ENCODE assay signal across 8 cellular contexts in genomic region chrX:103063191-103063845, GRCh38. TPM values are rescaled to one million over a fixed set of nuclear protein-coding genes. Genes with fewer than 3 reads are reported as not detected.
DNase-seq lines count a peak whose midpoint lies in the region; ATAC-seq and TF ChIP-seq lines count a peak whose summit lies in the region.

No MANE protein-coding gene starts in this region.

- ATAC-seq in HG02981 (IDR thresholded peaks at IDR 0.05; ENCODE audit: unreplicated experiment) (no peak), HG03196 (IDR thresholded peaks at IDR 0.05; ENCODE audit: unreplicated experiment) (no peak)

- DNase-seq in Calu3 (no peak), NCI-H1417 treated with DMSO at 0.1 percent for 48 hours (lab: John Stamatoyannopoulos, UW) (peak; percentile 8), astrocyte of the cerebellum (ENCODE audit: low read depth) (peak; percentile 18), iris pigment epithelial cell (ENCODE audit: low read depth) (peak; percentile 39), NCI-H1048 (lab: John Stamatoyannopoulos, UW) (no peak)

- H3K27ac ChIP-seq in thymus (ENCODE audit: low read depth) = no peak overlapping the region

- H3K9me3 Mint-ChIP-seq in Calu3 (ENCODE audit: low read depth, unreplicated experiment) = peaks cover 2% of the 10 kb centered on the region

- no peaks in the 10 kb centered on the region for H3K27me3 ChIP-seq in thymus (ENCODE audit: control insufficient read depth, insufficient read depth)

- H3K4me1 Mint-ChIP-seq in Calu3 (ENCODE audit: low read depth, unreplicated experiment) = no peaks in the 10 kb centered on the region

- H3K4me3 Mint-ChIP-seq in Calu3 (ENCODE audit: low read depth, unreplicated experiment) = peak overlapping the region; percentile 72

- CTCF ChIA-PET in Calu3 (lab: Charles Lee) = interaction anchor here (0.9 kb wide), 1 partner anchor 89 kb away, joined by 5 read pairs; no protein-coding TSS in a partner anchor

- BruUV-seq in Calu3 (replicated peaks; lab: Mats Ljungman, UMichigan) = no TSS peak

- H3K27ac Mint-ChIP-seq in Calu3 (ENCODE audit: unreplicated experiment) = no peak overlapping the region

- H3K4me3 ChIP-seq in astrocyte of the cerebellum (ENCODE audit: low read depth, low read length) (peak overlapping the region; percentile 47), thymus (ENCODE audit: low read length) (peak overlapping the region; percentile 15)

- H3K27me3 Mint-ChIP-seq in Calu3 (ENCODE audit: unreplicated experiment) = peaks cover 30% of the 10 kb centered on the region

- in situ Hi-C loops in astrocyte of the cerebellum (cut with HindIII; ENCODE audit: low sequenced_read_pairs) = no loop called here

- TF ChIP-seq CTCF in Calu3 (IDR thresholded peaks at IDR 0.05; ENCODE audit: unreplicated experiment) = no peak
- peak; percentile 5 for TF ChIP-seq CTCF in astrocyte of the cerebellum (IDR thresholded peaks at IDR 0.05; ENCODE audit: low read depth, low read length, missing control alignments)

- no peaks in the 10 kb centered on the region for H3K9me3 ChIP-seq in thymus (ENCODE audit: control insufficient read depth)

- intact Hi-C loops in Calu3 (cut with micrococcal nuclease; ENCODE audit: unreplicated experiment) = no loop called here

- H3K36me3 ChIP-seq in thymus (ENCODE audit: control insufficient read depth, insufficient read depth) = no peaks in the 10 kb centered on the region

- no peaks in the 10 kb centered on the region for H3K4me1 ChIP-seq in thymus (ENCODE audit: control insufficient read depth, insufficient read depth, low read length)

- no peaks in the 10 kb centered on the region for H3K36me3 Mint-ChIP-seq in Calu3 (ENCODE audit: insufficient read depth, unreplicated experiment)

- WGBS in thymus = 2% methylated on average over 34 of the region's 34 CpGs

RNA-seq across cellular contexts. Expression of gene BEX1, which starts 0.7 kb away (rescaled TPM):
- total RNA-seq in Calu3 (2022) = 9.2 and 12.9 TPM in 2 replicates
- polyA plus RNA-seq in thymus = 3.1 TPM

RNA-seq across cellular contexts. Expression of gene NXF3, which starts 29.6 kb away (rescaled TPM):
- 0.27 TPM in 1 of 2 replicates, not detected in the other for total RNA-seq in Calu3 (2022)
- 0.68 TPM for polyA plus RNA-seq in thymus

Comparison
In these comparisons a context has a peak if more than half of its experiments do, and no peak if none do; other contexts are left out.
1. DNase-seq: peak in NCI-H1417 treated with DMSO at 0.1 percent for 48 hours (single experiment), astrocyte of the cerebellum (single experiment) and iris pigment epithelial cell (single experiment); none in Calu3 (single experiment) and NCI-H1048 (single experiment).